ENCODE assay signal across 8 cellular contexts in the genomic region with DNA sequence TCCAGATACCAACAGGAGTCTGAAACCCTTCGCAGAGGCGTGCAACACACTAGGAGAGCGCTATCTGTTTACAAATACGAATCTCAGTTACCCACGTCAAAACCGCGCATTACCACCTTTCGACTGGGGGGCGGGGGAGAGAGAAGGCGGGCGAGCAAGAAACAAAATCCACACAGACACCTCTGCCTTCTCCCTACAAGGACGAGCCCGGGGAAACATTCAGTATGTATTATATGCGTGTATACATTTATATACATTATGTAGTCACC. TPM values are rescaled to one million over a fixed set of nuclear protein-coding genes. Genes with fewer than 3 reads are reported as not detected.
DNase-seq lines count a peak whose midpoint lies in the region; ATAC-seq and TF ChIP-seq lines count a peak whose summit lies in the region.

No MANE protein-coding gene starts in this region.

- no peaks in the 10 kb centered on the region for H3K36me3 ChIP-seq in lower lobe of right lung

- no peak overlapping the region for H3K4me3 Mint-ChIP-seq in Calu3 (ENCODE audit: low read depth, unreplicated experiment)

- no peak for TF ChIP-seq CTCF in Calu3 (IDR thresholded peaks at IDR 0.05; ENCODE audit: unreplicated experiment)
- TF ChIP-seq CTCF in choroid plexus epithelial cell (conservative IDR thresholded peaks at IDR 0.05; ENCODE audit: low read depth, low read length), result no peak
- no peak for TF ChIP-seq CTCF in lower lobe of right lung (IDR thresholded peaks at IDR 0.05)

- H3K4me1 ChIP-seq in lower lobe of right lung, result peaks cover 20% of the 10 kb centered on the region

- no TSS peak for BruUV-seq in Calu3 (replicated peaks; lab: Mats Ljungman, UMichigan)

- H3K27me3 ChIP-seq in lower lobe of right lung (ENCODE audit: low read depth), result no peaks in the 10 kb centered on the region

- no peaks in the 10 kb centered on the region for H3K9me3 ChIP-seq in lower lobe of right lung

- intact Hi-C loops in Calu3 (cut with micrococcal nuclease; ENCODE audit: unreplicated experiment) (loop anchor here (5.0 kb wide), 1 partner anchor 135 kb away; no protein-coding TSS in a partner anchor), lower lobe of right lung (cut with DNase I) (no loop called here)

- H3K4me1 Mint-ChIP-seq in Calu3 (ENCODE audit: low read depth, unreplicated experiment), result peaks cover 27% of the 10 kb centered on the region

- H3K4me3 ChIP-seq in choroid plexus epithelial cell (ENCODE audit: low read depth, low read length) (peak overlapping the region; percentile 88), lower lobe of right lung (peak overlapping the region; percentile 98)

- no peaks in the 10 kb centered on the region for H3K27me3 Mint-ChIP-seq in Calu3 (ENCODE audit: unreplicated experiment)

- CTCF ChIA-PET in Calu3 (lab: Charles Lee), result no interaction called here

- no peaks in the 10 kb centered on the region for H3K9me3 Mint-ChIP-seq in Calu3 (ENCODE audit: low read depth, unreplicated experiment)

- peak overlapping the region; percentile 89 for H3K27ac ChIP-seq in lower lobe of right lung

- H3K27ac Mint-ChIP-seq in Calu3 (ENCODE audit: unreplicated experiment), result no peak overlapping the region

- H3K36me3 Mint-ChIP-seq in Calu3 (ENCODE audit: insufficient read depth, unreplicated experiment), result no peaks in the 10 kb centered on the region

- peak; percentile 34 for DNase-seq in Calu3
- peak; percentile 35 to 52 for DNase-seq in NCI-H2081 (lab: John Stamatoyannopoulos, UW)
- DNase-seq in activated CD4-positive, CD25-positive, alpha-beta regulatory T cell treated with anti-CD3 and anti-CD28 coated beads, Interleukin-2, amount 50 U/mL, for 16 hours (ENCODE audit: low read depth, low spot score), result peak; percentile 52
- peak; percentile 80 for DNase-seq in choroid plexus epithelial cell (ENCODE audit: low read depth)
- peak; percentile 49 for DNase-seq in lower lobe of right lung
- DNase-seq in stimulated activated CD8-positive, alpha-beta memory T cell treated with anti-CD3 and anti-CD28 coated beads, Interleukin-12 subunit alpha, Interleukin-12 subunit beta, amount 100 ng/mL, for 24 hours (ENCODE audit: extremely low read depth), result peak; percentile 28
- DNase-seq in GOT3 (lab: John Stamatoyannopoulos, UW), result no peak

- peak; percentile 33 for ATAC-seq in GM21786 (IDR thresholded peaks at IDR 0.05; ENCODE audit: unreplicated experiment)
- peak; percentile 29 to 60 for ATAC-seq in lower lobe of right lung

RNA-seq across cellular contexts. Expression of a gene that starts 0.7 kb away (rescaled TPM):
- total RNA-seq in Calu3 (2022) (41.4 and 55.9 TPM in 2 replicates), lower lobe of right lung (52.1 TPM)

RNA-seq across cellular contexts. Expression of a gene that starts 50.0 kb away (rescaled TPM):
- total RNA-seq in Calu3 (2022) (not detected in 2 replicates), lower lobe of right lung (4.3 TPM)
